Comparison of ENCODE assay signal across 8 cellular contexts in genomic region chr3:191235331-191236314, GRCh38. TPM values are rescaled to one million over a fixed set of nuclear protein-coding genes. Genes with fewer than 3 reads are reported as not detected.
DNase-seq lines count a peak whose midpoint lies in the region; ATAC-seq and TF ChIP-seq lines count a peak whose summit lies in the region.

No MANE protein-coding gene starts in this region.

- H3K27me3 Mint-ChIP-seq in nephron (ENCODE audit: low read depth): no peaks in the 10 kb centered on the region

- no peaks in the 10 kb centered on the region for H3K4me1 ChIP-seq in HEK293 (ENCODE audit: control insufficient read depth, insufficient read depth, low read length)

- no peaks in the 10 kb centered on the region for H3K36me3 Mint-ChIP-seq in nephron (ENCODE audit: low read depth)

- no peak overlapping the region for H3K4me3 ChIP-seq in HEK293 (ENCODE audit: low read depth, low read length)

- H3K9me3 ChIP-seq in HEK293 (ENCODE audit: control insufficient read depth, insufficient read depth, low read depth, low read length): no peaks in the 10 kb centered on the region

- no peaks in the 10 kb centered on the region for H3K9me3 Mint-ChIP-seq in nephron

- no peaks in the 10 kb centered on the region for H3K36me3 ChIP-seq in HEK293 (ENCODE audit: control insufficient read depth in 2 of 2, insufficient read depth in 1 of 2, low read length in 2 of 2)

- no peak overlapping the region for H3K4me3 Mint-ChIP-seq in nephron

- peak; percentile 99 for ATAC-seq in GM18858 (IDR thresholded peaks at IDR 0.05; ENCODE audit: unreplicated experiment)

- TF ChIP-seq CTCF in HEK293 (tag by site-specific recombination; IDR thresholded peaks at IDR 0.05) (no peak), nephron (IDR thresholded peaks at IDR 0.05; ENCODE audit: unreplicated experiment in 3 of 3) (no peak)

- H3K4me1 Mint-ChIP-seq in nephron: peaks cover 8% of the 10 kb centered on the region

- CTCF ChIA-PET in HEK293 (lab: Yijun Ruan, JAX): interaction anchor here (0.6 kb wide), 1 partner anchor 9 kb away, joined by 3 read pairs; no protein-coding TSS in a partner anchor

- DNase-seq in M059J (ENCODE audit: low read depth): peak; percentile 96
- DNase-seq in NCI-H2081 treated with DMSO at 0.1 percent for 48 hours (lab: John Stamatoyannopoulos, UW): no peak
- DNase-seq in stimulated activated CD8-positive, alpha-beta memory T cell treated with anti-CD3 and anti-CD28 coated beads, Interleukin-4, amount 100 ng/mL, for 48 hours: no peak
- DNase-seq in DMS53 (lab: John Stamatoyannopoulos, UW): no peak
- DNase-seq in NCI-H1930 (lab: John Stamatoyannopoulos, UW): no peak

- POLR2A ChIA-PET in HEK293 (lab: Yijun Ruan, JAX): no interaction called here

- H3K27ac ChIP-seq in HEK293 (ENCODE audit: extremely low read depth, low read depth, low read length): no peak overlapping the region

- peak overlapping the region; percentile 1 to 72 (median 25) for H3K27ac Mint-ChIP-seq in nephron

TF ChIP-seq in HEK293, 187 proteins besides CTCF, POLR2A, EP300 and RAD21:
- TF ChIP-seq PRDM10 (tag by site-specific recombination; IDR thresholded peaks at IDR 0.05): no peak
- no peak for TF ChIP-seq REPIN1 (tag by site-specific recombination; IDR thresholded peaks at IDR 0.05; ENCODE audit: low read depth)
- TF ChIP-seq ZFHX2 (tag by site-specific recombination; conservative IDR thresholded peaks at IDR 0.05): peak; percentile 36; the same call in 1 of the 2 replicates
- TF ChIP-seq MEIS1 (CRISPR knock-in tag; IDR thresholded peaks at IDR 0.05; ENCODE audit: borderline replicate concordance): no peak

RNA-seq across cellular contexts. Expression of gene OSTN, which starts 36.6 kb away (rescaled TPM):
- not detected in 2 replicates for total RNA-seq in M059J (2014; rRNA removed; shearing (Covaris generic))
